17 cellular contexts compared by ENCODE assay signal in the genomic region with DNA sequence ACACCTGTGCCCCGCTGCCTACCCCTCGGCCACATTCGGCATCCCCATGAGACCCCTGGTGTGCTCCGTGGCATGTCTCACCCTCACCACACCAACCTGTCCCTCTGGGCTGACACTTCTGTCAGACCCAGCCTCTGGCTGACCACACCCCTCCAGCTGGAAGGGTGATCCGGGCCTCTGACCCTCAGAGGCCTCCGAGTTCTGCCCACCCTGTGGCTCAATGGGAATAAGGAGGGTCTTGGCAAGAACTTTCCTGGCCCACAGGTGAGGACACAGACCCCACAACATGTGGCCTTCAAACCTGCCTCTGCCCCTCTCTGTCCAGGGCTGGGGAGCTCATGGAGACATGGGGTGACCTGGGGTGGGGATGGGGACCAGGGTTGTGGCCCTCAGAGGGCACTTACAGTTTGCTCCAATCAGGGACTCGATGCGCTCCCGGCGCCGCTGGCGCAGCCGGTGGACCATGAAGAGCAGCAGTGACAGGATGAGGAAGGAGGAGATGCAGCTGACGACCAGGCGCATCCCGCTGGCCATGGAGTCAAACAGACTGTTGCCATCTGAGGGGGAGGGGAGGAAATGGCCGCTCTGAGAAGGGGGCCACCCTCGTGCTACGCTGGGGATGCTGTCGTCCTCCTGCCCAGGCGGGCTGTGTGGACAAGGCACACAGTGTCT.
DNase-seq lines count a peak whose midpoint lies in the region; ATAC-seq and TF ChIP-seq lines count a peak whose summit lies in the region.
"Had no signal": no experiment of that assay in that cellular context is flagged by ENCODE, and none has a peak within 500 bp of the region (broad histone marks: within the 10 kb centered on the region; RNA-seq: fewer than 3 reads in every experiment).

No MANE protein-coding gene starts in this region.

- no peaks in the 10 kb centered on the region for H3K9me2 ChIP-seq in SK-N-SH

- no peak overlapping the region for H3K4me3 Mint-ChIP-seq in natural killer cell treated with Interleukin-12 subunit alpha and Interleukin-12 subunit beta and Interleukin-15 and Interleukin-18, amount 100 ng/mL, for 72 hours
- H3K4me3 Mint-ChIP-seq in natural killer cell (no peak overlapping the region), endothelial cell (ENCODE audit: unreplicated experiment) (peak overlapping the region; percentile 29)
- H3K4me3 Mint-ChIP-seq: B cell; CD8-positive, alpha-beta memory T cell had no signal

- peak overlapping the region; percentile 89 for H2BK12ac ChIP-seq in neuronal stem cell (ENCODE audit: low read length)

- H3K79me2 ChIP-seq in SK-N-SH (ENCODE audit: insufficient read depth) = no peaks in the 10 kb centered on the region

- peak; percentile 56 for DNase-seq in natural killer cell treated with Interleukin-12 subunit alpha and Interleukin-12 subunit beta and Interleukin-15 and Interleukin-18, amount 100 ng/mL, for 72 hours (ENCODE audit: low spot score)
- DNase-seq in natural killer cell (no peak), endothelial cell (ENCODE audit: low spot score) (no peak), neuronal stem cell (ENCODE audit: low spot score) (no peak), NCI-H446 (lab: John Stamatoyannopoulos, UW) (no peak), SK-N-SH (no peak)
- DNase-seq: ACHN; CD8-positive, alpha-beta memory T cell; GOT3; IMR-90; NCI-H1930; NCI-H2171 treated with DMSO at 0.1 percent for 48 hours; NCI-H510A; NCI-H82; SHP77 had no signal

- H3K9ac ChIP-seq in neuronal stem cell (ENCODE audit: low read depth, low read length, poor library complexity) = no peak overlapping the region
- no peak overlapping the region for H3K9ac ChIP-seq in SK-N-SH

- CTCF ChIA-PET in SK-N-SH (lab: Yijun Ruan, JAX) = no interaction called here

- peaks cover 7% of the 10 kb centered on the region for H3K79me1 ChIP-seq in neuronal stem cell (ENCODE audit: low read depth, low read length)

- no peak for ATAC-seq in natural killer cell treated with Interleukin-12 subunit alpha and Interleukin-12 subunit beta and Interleukin-15 and Interleukin-18, amount 100 ng/mL, for 72 hours
- ATAC-seq in natural killer cell (no peak), HG02973 (IDR thresholded peaks at IDR 0.05; ENCODE audit: unreplicated experiment) (no peak)

- H4K91ac ChIP-seq in neuronal stem cell (ENCODE audit: low read depth, low read length, poor library complexity) = no peak overlapping the region

- no peak for TF ChIP-seq EP300 in SK-N-SH (IDR thresholded peaks at IDR 0.05; ENCODE audit: borderline replicate concordance in 1 of 2, low read depth in 1 of 2, low read length in 1 of 2)

- H2BK5ac ChIP-seq in neuronal stem cell (ENCODE audit: low read length) = peak overlapping the region; percentile 89

- H3K36me3 ChIP-seq in neuronal stem cell (replicated peaks in 1 of 2; ENCODE audit: control insufficient read depth in 2 of 2, insufficient read depth in 2 of 2, low read length in 2 of 2) (peaks cover 58 to 93% of the 10 kb centered on the region in 2 donors), SK-N-SH (replicated peaks in 1 of 2; ENCODE audit: control insufficient read depth in 1 of 2, insufficient read depth in 2 of 2, low read length in 1 of 2) (peaks cover 21 to 67% of the 10 kb centered on the region in 2 experiments)

- no peaks in the 10 kb centered on the region for H3K9me3 Mint-ChIP-seq in natural killer cell treated with Interleukin-12 subunit alpha and Interleukin-12 subunit beta and Interleukin-15 and Interleukin-18, amount 100 ng/mL, for 72 hours
- no peaks in the 10 kb centered on the region for H3K9me3 Mint-ChIP-seq in natural killer cell
- H3K9me3 Mint-ChIP-seq in endothelial cell (ENCODE audit: unreplicated experiment) = no peaks in the 10 kb centered on the region
- H3K9me3 Mint-ChIP-seq: CD8-positive, alpha-beta memory T cell had no signal

- H2AK5ac ChIP-seq in neuronal stem cell (ENCODE audit: low read depth, low read length) = no peak overlapping the region

- peak overlapping the region; percentile 97 for H3K23ac ChIP-seq in neuronal stem cell (ENCODE audit: low read depth, low read length, poor library complexity)

- no peaks in the 10 kb centered on the region for H3F3A ChIP-seq in SK-N-SH (replicated peaks; ENCODE audit: insufficient read depth)

- no peak for TF ChIP-seq RAD21 in SK-N-SH (IDR thresholded peaks at IDR 0.05; ENCODE audit: low read length)

- POLR2A ChIA-PET in SK-N-SH (lab: Yijun Ruan, JAX) = no interaction called here

- no peak overlapping the region for H3K27ac Mint-ChIP-seq in natural killer cell treated with Interleukin-12 subunit alpha and Interleukin-12 subunit beta and Interleukin-15 and Interleukin-18, amount 100 ng/mL, for 72 hours
- H3K27ac Mint-ChIP-seq in natural killer cell (peak overlapping the region in 1 of 2 donors; percentile 18), endothelial cell (ENCODE audit: unreplicated experiment) (no peak overlapping the region)
- H3K27ac Mint-ChIP-seq: B cell had no signal

- intact Hi-C loops in natural killer cell (cut with micrococcal nuclease) = no loop called here

- no peaks in the 10 kb centered on the region for H3K4me1 ChIP-seq in neuronal stem cell (ENCODE audit: control insufficient read depth in 2 of 2, insufficient read depth in 1 of 2, low read depth in 1 of 2, low read length in 2 of 2)
- H3K4me1 ChIP-seq in SK-N-SH (ENCODE audit: control insufficient read depth in 1 of 2, insufficient read depth in 2 of 2, low read depth in 1 of 2, low read length in 1 of 2) = no peaks in the 10 kb centered on the region

- no peak overlapping the region for H3K18ac ChIP-seq in neuronal stem cell (ENCODE audit: low read length)

- no peaks in the 10 kb centered on the region for H3K27me3 ChIP-seq in neuronal stem cell (ENCODE audit: control insufficient read depth in 3 of 3, insufficient read depth in 3 of 3, low read depth in 1 of 3, low read length in 3 of 3)
- H3K27me3 ChIP-seq in SK-N-SH (ENCODE audit: insufficient read depth) = no peaks in the 10 kb centered on the region

- H2BK120ac ChIP-seq in neuronal stem cell (ENCODE audit: low read depth, low read length) = no peak overlapping the region

- H3K36me3 Mint-ChIP-seq in natural killer cell treated with Interleukin-12 subunit alpha and Interleukin-12 subunit beta and Interleukin-15 and Interleukin-18, amount 100 ng/mL, for 72 hours = peaks cover 9% of the 10 kb centered on the region
- peaks cover 23% of the 10 kb centered on the region for H3K36me3 Mint-ChIP-seq in natural killer cell
- peaks cover 19% of the 10 kb centered on the region for H3K36me3 Mint-ChIP-seq in endothelial cell (ENCODE audit: low read depth, unreplicated experiment)

- H3K4me3 ChIP-seq in neuronal stem cell (ENCODE audit: low read length in 2 of 2) (no peak overlapping the region), SK-N-SH (ENCODE audit: low read depth in 2 of 2, low read length in 1 of 2) (no peak overlapping the region)

- H2AFZ ChIP-seq in neuronal stem cell (ENCODE audit: low read length) = no peak overlapping the region
- no peak overlapping the region for H2AFZ ChIP-seq in SK-N-SH (ENCODE audit: low read depth)

- H2BK15ac ChIP-seq in neuronal stem cell (ENCODE audit: low read length) = no peak overlapping the region

- peak overlapping the region; percentile 66 for H3K14ac ChIP-seq in neuronal stem cell (ENCODE audit: low read length)

- TF ChIP-seq CTCF in natural killer cell (IDR thresholded peaks at IDR 0.05) (no peak), endothelial cell (IDR thresholded peaks at IDR 0.05; ENCODE audit: unreplicated experiment) (no peak), SK-N-SH (IDR thresholded peaks at IDR 0.05) (no peak)

- H3K4ac ChIP-seq in neuronal stem cell (ENCODE audit: low read length) = no peak overlapping the region

- no peaks in the 10 kb centered on the region for H3K27me3 Mint-ChIP-seq in natural killer cell treated with Interleukin-12 subunit alpha and Interleukin-12 subunit beta and Interleukin-15 and Interleukin-18, amount 100 ng/mL, for 72 hours
- H3K27me3 Mint-ChIP-seq in natural killer cell (ENCODE audit: low read depth in 2 of 2) (no peaks in the 10 kb centered on the region), endothelial cell (ENCODE audit: unreplicated experiment) (peaks cover 8% of the 10 kb centered on the region)
- H3K27me3 Mint-ChIP-seq: B cell; CD8-positive, alpha-beta memory T cell had no signal

- H4K8ac ChIP-seq in neuronal stem cell (ENCODE audit: low read depth, low read length) = no peak overlapping the region

- no peaks in the 10 kb centered on the region for H3K4me1 Mint-ChIP-seq in natural killer cell treated with Interleukin-12 subunit alpha and Interleukin-12 subunit beta and Interleukin-15 and Interleukin-18, amount 100 ng/mL, for 72 hours (ENCODE audit: low read depth in 2 of 2)
- H3K4me1 Mint-ChIP-seq in natural killer cell (no peaks in the 10 kb centered on the region), endothelial cell (ENCODE audit: unreplicated experiment) (no peaks in the 10 kb centered on the region)
- H3K4me1 Mint-ChIP-seq: B cell had no signal

- WGBS in neuronal stem cell (ENCODE audit: extremely low coverage in 2 of 2, insufficient read length in 2 of 2, insufficient replicate concordance in 1 of 2), 2 donors = no CpG with 5 or more reads among the region's 21 CpGs
- 94% methylated on average over 15 of the region's 21 CpGs for WGBS in SK-N-SH (ENCODE audit: low lambda C conversion rate)

- H4K20me1 ChIP-seq in SK-N-SH (ENCODE audit: insufficient read depth) = peaks cover 6% of the 10 kb centered on the region; the same call in 1 of the 2 replicates

- no peak overlapping the region for H3K4me2 ChIP-seq in neuronal stem cell (ENCODE audit: insufficient read depth, low read length, poor library complexity, severe bottlenecking)
- no peak overlapping the region for H3K4me2 ChIP-seq in SK-N-SH

- H3K9me3 ChIP-seq in neuronal stem cell (replicated peaks in 1 of 2; ENCODE audit: control insufficient read depth in 2 of 2, insufficient read depth in 1 of 2, low read depth in 1 of 2, low read length in 2 of 2) (peaks cover 0 to 2% of the 10 kb centered on the region in 2 donors), SK-N-SH (no peaks in the 10 kb centered on the region)

- H3K27ac ChIP-seq in neuronal stem cell (replicated peaks; ENCODE audit: low read length) (no peak overlapping the region), SK-N-SH (ENCODE audit: low read depth in 2 of 2, low read length in 1 of 2) (no peak overlapping the region)

TF ChIP-seq in SK-N-SH, 30 proteins besides CTCF, POLR2A, EP300 and RAD21 (continues in another document):
- TF ChIP-seq RXRA (IDR thresholded peaks at IDR 0.05; ENCODE audit: borderline replicate concordance, low read depth) (no peak), MEF2A (IDR thresholded peaks at IDR 0.05; ENCODE audit: borderline replicate concordance, low read depth) (no peak), SIN3A (IDR thresholded peaks at IDR 0.05; ENCODE audit: borderline replicate concordance, low read depth, low read length) (no peak)
